Comparison of ENCODE assay signal across 1 cellular context in the genomic region with DNA sequence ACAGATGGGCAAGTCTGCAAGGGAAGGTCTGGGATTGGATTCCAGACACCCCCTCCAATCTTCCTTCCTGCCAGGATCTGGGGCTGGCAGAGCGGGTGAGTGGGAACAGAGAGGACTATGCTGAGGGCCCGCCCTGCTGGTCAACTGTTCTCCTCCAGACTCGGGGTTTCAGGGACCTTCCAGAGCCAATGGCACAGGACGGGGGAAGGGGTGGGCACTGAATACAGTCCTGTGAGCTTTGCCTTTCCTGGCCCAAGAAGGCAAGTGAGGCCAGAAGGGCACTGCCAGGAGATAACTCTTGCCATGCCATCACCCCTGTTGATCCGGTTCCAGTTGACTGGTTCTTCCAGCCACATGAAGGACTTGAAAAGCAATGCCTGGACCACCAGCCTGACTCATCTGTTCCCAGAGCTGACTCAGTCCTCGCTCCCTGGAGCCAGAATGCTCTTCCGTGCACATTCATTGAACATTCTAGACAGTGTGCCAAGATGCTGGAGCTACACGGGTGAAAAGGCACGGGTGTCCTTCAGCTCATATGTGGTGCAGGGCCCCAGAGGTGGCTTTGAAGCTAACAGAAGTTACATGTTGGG.
TF ChIP-seq lines count a peak whose summit lies in the region.

No MANE protein-coding gene starts in this region.

TF ChIP-seq in IMR-90, 13 proteins besides CTCF, POLR2A, EP300 and RAD21 (continued from another document):
- TF ChIP-seq, protein P1, sequence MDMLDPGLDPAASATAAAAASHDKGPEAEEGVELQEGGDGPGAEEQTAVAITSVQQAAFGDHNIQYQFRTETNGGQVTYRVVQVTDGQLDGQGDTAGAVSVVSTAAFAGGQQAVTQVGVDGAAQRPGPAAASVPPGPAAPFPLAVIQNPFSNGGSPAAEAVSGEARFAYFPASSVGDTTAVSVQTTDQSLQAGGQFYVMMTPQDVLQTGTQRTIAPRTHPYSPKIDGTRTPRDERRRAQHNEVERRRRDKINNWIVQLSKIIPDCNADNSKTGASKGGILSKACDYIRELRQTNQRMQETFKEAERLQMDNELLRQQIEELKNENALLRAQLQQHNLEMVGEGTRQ (IDR thresholded peaks at IDR 0.05; ENCODE audit: low read depth, low read length) = no peak
TF ChIP-seq in IMR-90: peak in this region for 0.
